ENCODE assay signal across 18 cellular contexts in genomic region chr5:94508421-94509148, GRCh38.
DNase-seq lines count a peak whose midpoint lies in the region; ATAC-seq, FAIRE-seq and TF ChIP-seq lines count a peak whose summit lies in the region.
"Had no signal": no experiment of that assay in that cellular context is flagged by ENCODE, and none has a peak within 500 bp of the region (broad histone marks: within the 10 kb centered on the region; RNA-seq: fewer than 3 reads in every experiment).

No MANE protein-coding gene starts in this region.

- TF ChIP-seq CTCF in HEK293 (tag by site-specific recombination; IDR thresholded peaks at IDR 0.05) (no peak), left lung (IDR thresholded peaks at IDR 0.05) (no peak)

- H3K27me3 ChIP-seq in left lung = no peaks in the 10 kb centered on the region
- H3K27me3 ChIP-seq: brain microvascular endothelial cell, foreskin keratinocyte had no signal

- no peak overlapping the region for H3K4me3 ChIP-seq in HEK293 (ENCODE audit: low read depth, low read length)
- H3K4me3 ChIP-seq in left lung = no peak overlapping the region
- H3K4me3 ChIP-seq: mucosa of descending colon, thoracic aorta had no signal

- CTCF ChIA-PET in HEK293 (lab: Yijun Ruan, JAX) = interaction anchor here (0.7 kb wide), 1 partner anchor 9 kb away, joined by 4 read pairs; no protein-coding TSS in a partner anchor

- FAIRE-seq in endometrium (lab: Jason Lieb, UNC) (peak; percentile 94), GM12891 (lab: Jason Lieb, UNC) (no peak)
- FAIRE-seq: endothelial cell of umbilical vein had no signal

- H3K36me3 ChIP-seq in HEK293 (ENCODE audit: control insufficient read depth in 2 of 2, insufficient read depth in 1 of 2, low read length in 2 of 2) (no peaks in the 10 kb centered on the region), left lung (no peaks in the 10 kb centered on the region)
- H3K36me3 ChIP-seq: brain microvascular endothelial cell, thoracic aorta had no signal

- no peak for TF ChIP-seq POLR2A in GM12891 (IDR thresholded peaks at IDR 0.05; ENCODE audit: low read depth, low read length)

- ATAC-seq in left lung (no peak), HG03439 (IDR thresholded peaks at IDR 0.05; ENCODE audit: unreplicated experiment) (no peak), HG03135 (IDR thresholded peaks at IDR 0.05; ENCODE audit: unreplicated experiment) (no peak)
- ATAC-seq: foreskin keratinocyte; mucosa of descending colon; stimulated activated effector memory CD8-positive, alpha-beta T cell treated with anti-CD3 and anti-CD28 coated beads, Interleukin-12 subunit alpha, Interleukin-12 subunit beta, amount 100 ng/mL, for 72 hours had no signal

- intact Hi-C loops in left lung (cut with DNase I) = no loop called here

- H3K9me3 ChIP-seq in HEK293 (ENCODE audit: control insufficient read depth, insufficient read depth, low read depth, low read length) (no peaks in the 10 kb centered on the region), left lung (no peaks in the 10 kb centered on the region)
- H3K9me3 ChIP-seq: mucosa of descending colon, thoracic aorta had no signal

- no peak overlapping the region for H3K27ac ChIP-seq in HEK293 (ENCODE audit: extremely low read depth, low read depth, low read length)
- H3K27ac ChIP-seq in left lung = no peak overlapping the region
- H3K27ac ChIP-seq: brain microvascular endothelial cell, foreskin keratinocyte, thoracic aorta had no signal

- POLR2A ChIA-PET in HEK293 (lab: Yijun Ruan, JAX) = no interaction called here

- DNase-seq in COR-L47 (lab: John Stamatoyannopoulos, UW) (peak; percentile 66), NCI-H345 (lab: John Stamatoyannopoulos, UW) (peak; percentile 80), left lung (no peak), GM12891 (ENCODE audit: insufficient read length, low spot score) (no peak)
- DNase-seq: activated B cell treated with CpG ODN at 0.5 μM for 24 hours; activated CD8-positive, alpha-beta memory T cell treated with anti-CD3 and anti-CD28 coated beads for 24 hours; activated naive CD8-positive, alpha-beta T cell treated with anti-CD3 and anti-CD28 coated beads, Interleukin-2, amount 10 ng/mL, durations not matched to agents 7 days and 5 days; brain microvascular endothelial cell; foreskin keratinocyte; mucosa of descending colon; NCI-H187 treated with DMSO at 0.1 percent for 48 hours had no signal

- H3K4me1 ChIP-seq in HEK293 (ENCODE audit: control insufficient read depth, insufficient read depth, low read length) (peaks cover 8% of the 10 kb centered on the region; the same call in 1 of the 2 replicates), left lung (peaks cover 0 to 3% of the 10 kb centered on the region in 2 donors)
- H3K4me1 ChIP-seq: foreskin keratinocyte had no signal

TF ChIP-seq in HEK293, 187 proteins besides CTCF, POLR2A, EP300 and RAD21:
- peak; percentile 82 for TF ChIP-seq PRDM10 (tag by site-specific recombination; IDR thresholded peaks at IDR 0.05)
- peak; percentile 41; the same call in 1 of the 2 replicates for TF ChIP-seq PRDM6 (tag by site-specific recombination; IDR thresholded peaks at IDR 0.05)
- TF ChIP-seq ZBTB17 (tag by site-specific recombination; IDR thresholded peaks at IDR 0.05) = peak; percentile 34; the same call in 1 of the 2 replicates
- no peak for TF ChIP-seq ZNF423 (tag by site-specific recombination; IDR thresholded peaks at IDR 0.05)
TF ChIP-seq in HEK293: peak in this region for 3.

TF ChIP-seq in GM12891, 5 proteins besides CTCF, POLR2A, EP300 and RAD21:
- TF ChIP-seq SPI1 (IDR thresholded peaks at IDR 0.05; ENCODE audit: low read depth, low read length) = no peak
- TF ChIP-seq TAF1 (IDR thresholded peaks at IDR 0.05; ENCODE audit: low read depth, low read length) = no peak
- TF ChIP-seq PAX5 (IDR thresholded peaks at IDR 0.05; ENCODE audit: insufficient read depth, low read length, severe bottlenecking) = no peak
- no peak for TF ChIP-seq POLR2AphosphoS5 (IDR thresholded peaks at IDR 0.05; ENCODE audit: low read depth, low read length)
- no peak for TF ChIP-seq POU2F2 (IDR thresholded peaks at IDR 0.05; ENCODE audit: low read depth, low read length)

Comparison
In these comparisons a context has a peak if more than half of its experiments do, and no peak if none do; other contexts are left out.
1. DNase-seq: peak in COR-L47 (single experiment) and NCI-H345 (single experiment); none in left lung (0 of 2) and GM12891 (single experiment).